ENCODE assay signal across 10 cellular contexts in the genomic region with DNA sequence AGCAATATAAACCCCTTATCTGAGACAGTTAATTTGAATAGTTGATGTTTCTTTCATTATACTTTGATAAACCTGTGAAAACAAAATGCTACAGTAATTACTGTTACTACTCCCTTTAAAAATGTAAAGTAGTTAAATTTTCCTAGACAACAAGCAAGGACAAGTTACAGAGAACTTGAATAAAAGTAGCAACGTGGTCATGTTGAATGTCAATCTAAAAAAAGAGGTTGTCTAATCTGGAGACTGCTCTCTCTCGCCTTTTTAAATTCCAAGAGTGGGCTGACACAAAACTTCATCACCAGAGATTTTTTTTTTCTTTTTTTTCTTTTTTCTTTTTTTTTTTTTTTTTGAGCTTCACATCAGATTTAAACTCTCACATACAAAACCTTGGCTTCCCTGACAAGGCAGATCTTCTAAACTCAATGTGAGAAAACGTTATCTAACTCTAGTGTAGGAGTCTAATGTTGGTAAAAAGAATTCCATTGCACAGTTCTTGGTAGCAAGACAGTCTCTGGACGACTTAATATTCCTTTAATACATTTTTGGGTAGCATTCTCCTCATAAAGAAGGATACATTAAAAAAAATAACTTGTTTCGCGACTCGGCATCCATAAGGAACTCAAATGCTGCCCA. TPM values are rescaled to one million over a fixed set of nuclear protein-coding genes. Genes with fewer than 3 reads are reported as not detected.
DNase-seq lines count a peak whose midpoint lies in the region; ATAC-seq and TF ChIP-seq lines count a peak whose summit lies in the region.
"Had no signal": no experiment of that assay in that cellular context is flagged by ENCODE, and none has a peak within 500 bp of the region (broad histone marks: within the 10 kb centered on the region; RNA-seq: fewer than 3 reads in every experiment).

No MANE protein-coding gene starts in this region.

- H3K27ac ChIP-seq in left lung (peak overlapping the region; percentile 95 to 98), stomach smooth muscle (ENCODE audit: low read length) (peak overlapping the region; percentile 95)

- H3K27me3 ChIP-seq in left lung: no peaks in the 10 kb centered on the region
- H3K27me3 ChIP-seq in stomach smooth muscle (ENCODE audit: control insufficient read depth in 1 of 2, insufficient read depth in 2 of 2, low read length in 2 of 2): no peaks in the 10 kb centered on the region

- H3K9ac ChIP-seq in stomach smooth muscle (ENCODE audit: low read length in 2 of 2): peak overlapping the region; percentile 52 to 95

- H3K4me3 Mint-ChIP-seq in activated CD8-positive, alpha-beta T cell treated with anti-CD3 and anti-CD28 coated beads for 36 hours: peak overlapping the region; percentile 84
- no peak overlapping the region for H3K4me3 Mint-ChIP-seq in activated CD8-positive, alpha-beta T cell treated with anti-CD3 and anti-CD28 coated beads, Interleukin-2, amount 10 ng/mL, durations not matched to agents 7 days and 5 days
- H3K4me3 Mint-ChIP-seq in activated naive CD8-positive, alpha-beta T cell treated with anti-CD3 and anti-CD28 coated beads, Interleukin-2, amount 10 ng/mL, durations not matched to agents 7 days and 5 days: peak overlapping the region; percentile 98

- peaks cover 20 to 53% of the 10 kb centered on the region in 2 donors for H3K4me1 ChIP-seq in left lung
- peaks cover 7% of the 10 kb centered on the region for H3K4me1 ChIP-seq in stomach smooth muscle (ENCODE audit: control insufficient read depth, insufficient read depth, low read length)
- H3K4me1 ChIP-seq: BE2C had no signal

- H3K27me3 Mint-ChIP-seq in activated CD8-positive, alpha-beta T cell treated with anti-CD3 and anti-CD28 coated beads for 36 hours: no peaks in the 10 kb centered on the region
- no peaks in the 10 kb centered on the region for H3K27me3 Mint-ChIP-seq in activated CD8-positive, alpha-beta T cell treated with anti-CD3 and anti-CD28 coated beads, Interleukin-2, amount 10 ng/mL, durations not matched to agents 7 days and 5 days (ENCODE audit: low read depth)
- no peaks in the 10 kb centered on the region for H3K27me3 Mint-ChIP-seq in activated naive CD8-positive, alpha-beta T cell treated with anti-CD3 and anti-CD28 coated beads, Interleukin-2, amount 10 ng/mL, durations not matched to agents 7 days and 5 days

- H3K36me3 ChIP-seq in left lung (no peaks in the 10 kb centered on the region), stomach smooth muscle (ENCODE audit: control insufficient read depth in 2 of 2, insufficient read depth in 2 of 2, low read length in 2 of 2) (no peaks in the 10 kb centered on the region)
- H3K36me3 ChIP-seq: BE2C had no signal

- POLR2A ChIA-PET in activated CD8-positive, alpha-beta T cell treated with anti-CD3 and anti-CD28 coated beads for 36 hours (lab: Charles Lee): interaction anchor here (0.7 kb wide), 1 partner anchor 30 kb away, joined by 3 read pairs; no protein-coding TSS in a partner anchor
- POLR2A ChIA-PET in activated CD8-positive, alpha-beta T cell treated with anti-CD3 and anti-CD28 coated beads, Interleukin-2, amount 10 ng/mL, durations not matched to agents 7 days and 5 days (lab: Charles Lee): interaction anchor here (0.6 to 0.7 kb wide), 2 partner anchors 23 to 113 kb away, joined by 3 read pairs; no protein-coding TSS in a partner anchor
- POLR2A ChIA-PET in activated naive CD8-positive, alpha-beta T cell treated with anti-CD3 and anti-CD28 coated beads, Interleukin-2, amount 10 ng/mL, durations not matched to agents 7 days and 5 days (lab: Charles Lee): interaction anchor here (0.7 kb wide), 1 partner anchor 514 kb away, joined by 3 read pairs; no protein-coding TSS in a partner anchor

- peaks cover 31% of the 10 kb centered on the region for H3K4me1 Mint-ChIP-seq in activated CD8-positive, alpha-beta T cell treated with anti-CD3 and anti-CD28 coated beads for 36 hours (ENCODE audit: low read depth)
- peaks cover 32% of the 10 kb centered on the region for H3K4me1 Mint-ChIP-seq in activated CD8-positive, alpha-beta T cell treated with anti-CD3 and anti-CD28 coated beads, Interleukin-2, amount 10 ng/mL, durations not matched to agents 7 days and 5 days (ENCODE audit: low read depth)
- H3K4me1 Mint-ChIP-seq in activated naive CD8-positive, alpha-beta T cell treated with anti-CD3 and anti-CD28 coated beads, Interleukin-2, amount 10 ng/mL, durations not matched to agents 7 days and 5 days: peaks cover 31% of the 10 kb centered on the region

- CTCF ChIA-PET in activated CD8-positive, alpha-beta T cell treated with anti-CD3 and anti-CD28 coated beads for 36 hours (lab: Charles Lee): interaction anchor here (1.7 kb wide), 1 partner anchor 271 kb away, joined by 5 read pairs; no protein-coding TSS in a partner anchor
- CTCF ChIA-PET in activated CD8-positive, alpha-beta T cell treated with anti-CD3 and anti-CD28 coated beads, Interleukin-2, amount 10 ng/mL, durations not matched to agents 7 days and 5 days (lab: Charles Lee): no interaction called here

- no peak for TF ChIP-seq CTCF in activated CD8-positive, alpha-beta T cell treated with anti-CD3 and anti-CD28 coated beads for 36 hours (IDR thresholded peaks at IDR 0.05)
- no peak for TF ChIP-seq CTCF in left lung (IDR thresholded peaks at IDR 0.05)

- H3K9me3 Mint-ChIP-seq in activated CD8-positive, alpha-beta T cell treated with anti-CD3 and anti-CD28 coated beads for 36 hours: no peaks in the 10 kb centered on the region
- H3K9me3 Mint-ChIP-seq in activated CD8-positive, alpha-beta T cell treated with anti-CD3 and anti-CD28 coated beads, Interleukin-2, amount 10 ng/mL, durations not matched to agents 7 days and 5 days (ENCODE audit: insufficient read depth): no peaks in the 10 kb centered on the region
- H3K9me3 Mint-ChIP-seq in activated naive CD8-positive, alpha-beta T cell treated with anti-CD3 and anti-CD28 coated beads, Interleukin-2, amount 10 ng/mL, durations not matched to agents 7 days and 5 days: no peaks in the 10 kb centered on the region

- ATAC-seq in activated CD8-positive, alpha-beta T cell treated with anti-CD3 and anti-CD28 coated beads for 36 hours: no peak
- ATAC-seq in activated CD8-positive, alpha-beta T cell treated with anti-CD3 and anti-CD28 coated beads, Interleukin-2, amount 10 ng/mL, durations not matched to agents 7 days and 5 days: no peak
- ATAC-seq in activated naive CD8-positive, alpha-beta T cell treated with anti-CD3 and anti-CD28 coated beads, Interleukin-2, amount 10 ng/mL, durations not matched to agents 7 days and 5 days (ENCODE audit: low read depth): no peak
- ATAC-seq in left lung (no peak), HG02623 (IDR thresholded peaks at IDR 0.05; ENCODE audit: unreplicated experiment) (no peak)

- peak overlapping the region; percentile 93 for H3K27ac Mint-ChIP-seq in activated CD8-positive, alpha-beta T cell treated with anti-CD3 and anti-CD28 coated beads for 36 hours
- no peak overlapping the region for H3K27ac Mint-ChIP-seq in activated CD8-positive, alpha-beta T cell treated with anti-CD3 and anti-CD28 coated beads, Interleukin-2, amount 10 ng/mL, durations not matched to agents 7 days and 5 days
- no peak overlapping the region for H3K27ac Mint-ChIP-seq in activated naive CD8-positive, alpha-beta T cell treated with anti-CD3 and anti-CD28 coated beads, Interleukin-2, amount 10 ng/mL, durations not matched to agents 7 days and 5 days

- DNase-seq in activated CD8-positive, alpha-beta T cell treated with anti-CD3 and anti-CD28 coated beads for 36 hours: no peak
- DNase-seq in activated CD8-positive, alpha-beta T cell treated with anti-CD3 and anti-CD28 coated beads, Interleukin-2, amount 10 ng/mL, durations not matched to agents 7 days and 5 days: no peak
- DNase-seq in activated naive CD8-positive, alpha-beta T cell treated with anti-CD3 and anti-CD28 coated beads, Interleukin-2, amount 10 ng/mL, durations not matched to agents 7 days and 5 days: no peak
- no peak for DNase-seq in left lung
- DNase-seq in HuH-7 (ENCODE audit: low spot score): no peak
- DNase-seq in NCI-H2081 treated with DMSO at 0.1 percent for 48 hours (lab: John Stamatoyannopoulos, UW): no peak
- DNase-seq: BE2C, NCI-H187 had no signal

- H3K4me3 ChIP-seq in left lung: peak overlapping the region; percentile 1 to 86
- peak overlapping the region; percentile 91 to 92 for H3K4me3 ChIP-seq in stomach smooth muscle (ENCODE audit: low read length in 2 of 2)

- intact Hi-C loops in activated CD8-positive, alpha-beta T cell treated with anti-CD3 and anti-CD28 coated beads for 36 hours (cut with micrococcal nuclease): no loop called here
- intact Hi-C loops in left lung (cut with DNase I): no loop called here

- H3K36me3 Mint-ChIP-seq in activated CD8-positive, alpha-beta T cell treated with anti-CD3 and anti-CD28 coated beads for 36 hours (ENCODE audit: low read depth): peaks cover 28% of the 10 kb centered on the region
- H3K36me3 Mint-ChIP-seq in activated CD8-positive, alpha-beta T cell treated with anti-CD3 and anti-CD28 coated beads, Interleukin-2, amount 10 ng/mL, durations not matched to agents 7 days and 5 days (ENCODE audit: low read depth): peaks cover 9% of the 10 kb centered on the region
- H3K36me3 Mint-ChIP-seq in activated naive CD8-positive, alpha-beta T cell treated with anti-CD3 and anti-CD28 coated beads, Interleukin-2, amount 10 ng/mL, durations not matched to agents 7 days and 5 days: peaks cover 11% of the 10 kb centered on the region

- H3K9me3 ChIP-seq in left lung (no peaks in the 10 kb centered on the region), stomach smooth muscle (ENCODE audit: control insufficient read depth in 2 of 2, low read length in 2 of 2) (no peaks in the 10 kb centered on the region)
- H3K9me3 ChIP-seq: BE2C had no signal

RNA-seq across cellular contexts. Expression of a gene that starts 4.1 kb away (rescaled TPM):
- total RNA-seq in activated CD8-positive, alpha-beta T cell treated with anti-CD3 and anti-CD28 coated beads for 36 hours: 100 to 1,000 TPM; 145 to 153 TPM
- 100 to 1,000 TPM; 120 to 122 TPM for total RNA-seq in activated CD8-positive, alpha-beta T cell treated with anti-CD3 and anti-CD28 coated beads, Interleukin-2, amount 10 ng/mL, durations not matched to agents 7 days and 5 days
- total RNA-seq in activated naive CD8-positive, alpha-beta T cell treated with anti-CD3 and anti-CD28 coated beads, Interleukin-2, amount 10 ng/mL, durations not matched to agents 7 days and 5 days: 100 to 1,000 TPM; 178 TPM
- total RNA-seq in left lung: 100 to 1,000 TPM in 1 of 2 donors, 10 to 100 TPM in 1; 95.1 to 107 TPM
